ENCODE assay signal across 22 cellular contexts in genomic region chr6:39849764-39850163, GRCh38. TPM values are rescaled to one million over a fixed set of nuclear protein-coding genes. Genes with fewer than 3 reads are reported as not detected.
DNase-seq lines count a peak whose midpoint lies in the region; ATAC-seq and TF ChIP-seq lines count a peak whose summit lies in the region.
"Had no signal": no experiment of that assay in that cellular context is flagged by ENCODE, and none has a peak within 500 bp of the region (broad histone marks: within the 10 kb centered on the region; RNA-seq: fewer than 3 reads in every experiment).

No MANE protein-coding gene starts in this region.

- ATAC-seq in SK-N-SH treated with all-trans-retinoic acid at 6 μM for 48 hours: no peak
- ATAC-seq: activated T-cell treated with anti-CD3 and anti-CD28 coated beads, Interleukin-2, amount 50 U/mL, for 72 hours; left lobe of liver; sciatic nerve had no signal

- intact Hi-C loops in tibial artery (cut with DNase I; ENCODE audit: low total_unique reads): no loop called here

- H3K9me3 ChIP-seq in HEK293 (ENCODE audit: control insufficient read depth, insufficient read depth, low read depth, low read length) (no peaks in the 10 kb centered on the region), tibial artery (no peaks in the 10 kb centered on the region)

- peak overlapping the region; percentile 89 for H3K27ac Mint-ChIP-seq in chondrocyte (ENCODE audit: unreplicated experiment)
- H3K27ac Mint-ChIP-seq: activated naive CD4-positive, alpha-beta T cell treated with anti-CD3 and anti-CD28 coated beads, Interleukin-2, amount 50 U/mL, for 24 hours; activated T-cell treated with anti-CD3 and anti-CD28 coated beads, Interleukin-2, amount 50 U/mL, for 72 hours; mesothelial cell of epicardium had no signal

- H3K27ac ChIP-seq in HEK293 (ENCODE audit: extremely low read depth, low read depth, low read length) (no peak overlapping the region), layer of hippocampus (ENCODE audit: low read depth, low read length) (peak overlapping the region; percentile 33), tibial artery (peak overlapping the region; percentile 53 to 75)

- POLR2A ChIA-PET in HEK293 (lab: Yijun Ruan, JAX): no interaction called here

- no peak overlapping the region for H3K4me3 ChIP-seq in HEK293 (ENCODE audit: low read depth, low read length)
- H3K4me3 ChIP-seq in tibial artery: no peak overlapping the region

- H3K4me1 ChIP-seq in HEK293 (ENCODE audit: control insufficient read depth, insufficient read depth, low read length) (no peaks in the 10 kb centered on the region), tibial artery (peaks cover 7 to 97% (median 70%) of the 10 kb centered on the region in 4 donors)

- no peaks in the 10 kb centered on the region for H3K9me3 Mint-ChIP-seq in chondrocyte (ENCODE audit: low read depth)
- H3K9me3 Mint-ChIP-seq: activated naive CD4-positive, alpha-beta T cell treated with anti-CD3 and anti-CD28 coated beads, Interleukin-2, amount 50 U/mL, for 24 hours; activated T-cell treated with anti-CD3 and anti-CD28 coated beads, Interleukin-2, amount 50 U/mL, for 72 hours; mesothelial cell of epicardium; nephron had no signal

- no peaks in the 10 kb centered on the region for H3K27me3 Mint-ChIP-seq in chondrocyte (ENCODE audit: low read depth)

- TF ChIP-seq CTCF in HEK293 (tag by site-specific recombination; IDR thresholded peaks at IDR 0.05) (no peak), chondrocyte (IDR thresholded peaks at IDR 0.05) (no peak), tibial artery (IDR thresholded peaks at IDR 0.05) (no peak)

- H3K4me1 Mint-ChIP-seq in chondrocyte (ENCODE audit: low read depth): peaks cover 69% of the 10 kb centered on the region
- H3K4me1 Mint-ChIP-seq: activated naive CD4-positive, alpha-beta T cell treated with anti-CD3 and anti-CD28 coated beads, Interleukin-2, amount 50 U/mL, for 24 hours had no signal

- H3K36me3 ChIP-seq in HEK293 (ENCODE audit: control insufficient read depth in 2 of 2, insufficient read depth in 1 of 2, low read length in 2 of 2): no peaks in the 10 kb centered on the region
- no peaks in the 10 kb centered on the region for H3K36me3 ChIP-seq in tibial artery

- DNase-seq in chondrocyte (ENCODE audit: low spot score): no peak
- DNase-seq in tibial artery: no peak
- DNase-seq in DMS79 treated with DMSO at 0.1 percent for 48 hours (lab: John Stamatoyannopoulos, UW): no peak
- no peak for DNase-seq in dedifferentiated amniotic fluid mesenchymal stem cell (ENCODE audit: extremely low spot score)
- DNase-seq: activated CD4-positive, alpha-beta T cell treated with anti-CD3 and anti-CD28 coated beads for 48 hours; activated T-cell treated with anti-CD3 and anti-CD28 coated beads, Interleukin-2, amount 50 U/mL, for 72 hours; aorta; COR-L47; DND-41; effector CD8-positive, alpha-beta T cell; NCI-H1092 treated with DMSO at 0.1 percent for 48 hours; NCI-H2029 treated with DMSO at 0.1 percent for 48 hours; NCI-H446 treated with DMSO at 0.1 percent for 48 hours had no signal

- no peaks in the 10 kb centered on the region for H3K27me3 ChIP-seq in layer of hippocampus (ENCODE audit: control insufficient read depth, insufficient read depth, low read length)
- no peaks in the 10 kb centered on the region for H3K27me3 ChIP-seq in tibial artery

- H3K36me3 Mint-ChIP-seq in chondrocyte (ENCODE audit: low read depth): peaks cover 10% of the 10 kb centered on the region
- H3K36me3 Mint-ChIP-seq: activated naive CD4-positive, alpha-beta T cell treated with anti-CD3 and anti-CD28 coated beads, Interleukin-2, amount 50 U/mL, for 24 hours; mesothelial cell of epicardium had no signal

- CTCF ChIA-PET in HEK293 (lab: Yijun Ruan, JAX): interaction anchor here (0.5 to 1.3 kb wide), 2 partner anchors 15 to 178 kb away, joined by 3 to 8 read pairs; no protein-coding TSS in a partner anchor

- H3K4me3 Mint-ChIP-seq in chondrocyte (ENCODE audit: unreplicated experiment): no peak overlapping the region
- H3K4me3 Mint-ChIP-seq: activated naive CD4-positive, alpha-beta T cell treated with anti-CD3 and anti-CD28 coated beads, Interleukin-2, amount 50 U/mL, for 24 hours; activated T-cell treated with anti-CD3 and anti-CD28 coated beads, Interleukin-2, amount 50 U/mL, for 72 hours; mesothelial cell of epicardium; nephron had no signal

TF ChIP-seq in HEK293, 187 proteins besides CTCF, POLR2A, EP300 and RAD21:
- TF ChIP-seq ZNF654 (tag by site-specific recombination; IDR thresholded peaks at IDR 0.05; ENCODE audit: low read depth) (no peak), EGR2 (tag by site-specific recombination; IDR thresholded peaks at IDR 0.05; ENCODE audit: low read depth) (0 out of 2 replicates have a peak, but pooled peaks have one; percentile 13)

TF ChIP-seq in SK-N-SH treated with all-trans-retinoic acid at 6 μM for 48 hours, 23 proteins besides CTCF, POLR2A, EP300 and RAD21:
- TF ChIP-seq PPARA (CRISPR knock-in tag; IDR thresholded peaks at IDR 0.05; ENCODE audit: borderline replicate concordance) (no peak), CREB5 (CRISPR knock-in tag; IDR thresholded peaks at IDR 0.05; ENCODE audit: low read depth) (no peak), ZFP3 (CRISPR knock-in tag; IDR thresholded peaks at IDR 0.05) (no peak), ZC3H10 (CRISPR knock-in tag; IDR thresholded peaks at IDR 0.05) (no peak), RARB (CRISPR knock-in tag; IDR thresholded peaks at IDR 0.05) (no peak), TOX (CRISPR knock-in tag; IDR thresholded peaks at IDR 0.05; ENCODE audit: borderline replicate concordance) (no peak), ARNTL (CRISPR knock-in tag; IDR thresholded peaks at IDR 0.05; ENCODE audit: borderline replicate concordance, low read depth) (no peak), TCF4 (CRISPR knock-in tag; IDR thresholded peaks at IDR 0.05; ENCODE audit: borderline replicate concordance) (no peak), GLIS3 (CRISPR knock-in tag; IDR thresholded peaks at IDR 0.05) (no peak), ISL1 (CRISPR knock-in tag; IDR thresholded peaks at IDR 0.05) (no peak)

RNA-seq across cellular contexts. Expression of gene DAAM2, which starts 57.6 kb away (rescaled TPM):
- 137 to 142 TPM (median 142 TPM) in 3 replicates for total RNA-seq in chondrocyte
- total RNA-seq: activated T-cell treated with anti-CD3 and anti-CD28 coated beads, Interleukin-2, amount 50 U/mL, for 72 hours; T-helper 1 cell treated with Interleukin-12 subunit alpha and Interleukin-12 subunit beta and Interleukin-4 antibody, amounts not matched to agents 30 ng/mL and 1 ng/mL, for 36 hours had no signal
